ENCODE assay signal across 21 cellular contexts in the genomic region with DNA sequence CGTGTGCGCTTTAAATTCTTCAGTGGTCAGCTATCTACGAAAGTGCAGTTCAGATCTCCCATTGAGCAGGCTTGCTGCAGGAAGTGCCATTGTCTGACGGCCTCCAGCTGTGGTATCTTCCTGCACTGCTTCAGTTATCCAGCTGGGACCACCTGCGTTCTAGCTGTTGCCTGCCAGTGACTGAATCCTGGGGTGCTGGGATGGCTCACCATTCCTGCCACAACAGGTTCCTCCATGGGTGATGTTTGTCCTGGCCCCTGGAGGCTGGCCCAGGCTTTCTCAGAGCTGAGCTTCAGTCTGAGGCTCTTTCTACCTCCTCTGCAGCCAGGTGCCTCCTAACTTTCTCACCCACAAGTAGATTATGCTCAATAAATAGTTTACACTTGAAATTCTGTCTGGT.
DNase-seq lines count a peak whose midpoint lies in the region; ATAC-seq and TF ChIP-seq lines count a peak whose summit lies in the region.
"Had no signal": no experiment of that assay in that cellular context is flagged by ENCODE, and none has a peak within 500 bp of the region (broad histone marks: within the 10 kb centered on the region; RNA-seq: fewer than 3 reads in every experiment).

No MANE protein-coding gene starts in this region.

- H3K36me3 ChIP-seq in testis (ENCODE audit: low read depth, missing control alignments) = no peaks in the 10 kb centered on the region
- no peaks in the 10 kb centered on the region for H3K36me3 ChIP-seq in suprapubic skin
- H3K36me3 ChIP-seq: BE2C, HAP-1, Peyer's patch had no signal

- TF ChIP-seq CTCF in testis (IDR thresholded peaks at IDR 0.05) (no peak), suprapubic skin (IDR thresholded peaks at IDR 0.05) (no peak)

- 32 to 57% methylated on average over 5 of the region's 5 CpGs for WGBS in testis, 2 donors
- 84% methylated on average over 5 of the region's 5 CpGs for WGBS in suprapubic skin

- TF ChIP-seq EP300 in suprapubic skin (IDR thresholded peaks at IDR 0.05) = no peak

- TF ChIP-seq POLR2A in testis (IDR thresholded peaks at IDR 0.05) (no peak), suprapubic skin (IDR thresholded peaks at IDR 0.05) (no peak)

- H3K4me3 Mint-ChIP-seq in activated naive CD8-positive, alpha-beta T cell treated with anti-CD3 and anti-CD28 coated beads, Interleukin-2, amount 50 U/mL, for 24 hours = no peak overlapping the region
- H3K4me3 Mint-ChIP-seq: CD4-positive, CD25-positive, alpha-beta regulatory T cell had no signal

- H3K27me3 ChIP-seq in testis (no peaks in the 10 kb centered on the region), suprapubic skin (no peaks in the 10 kb centered on the region)
- H3K27me3 ChIP-seq: BE2C, Peyer's patch had no signal

- no peak overlapping the region for H3K27ac ChIP-seq in testis
- no peak overlapping the region for H3K27ac ChIP-seq in suprapubic skin
- H3K27ac ChIP-seq: 22Rv1, Peyer's patch had no signal

- no peaks in the 10 kb centered on the region for H3K4me1 Mint-ChIP-seq in activated naive CD8-positive, alpha-beta T cell treated with anti-CD3 and anti-CD28 coated beads, Interleukin-2, amount 50 U/mL, for 24 hours
- H3K4me1 Mint-ChIP-seq: CD4-positive, CD25-positive, alpha-beta regulatory T cell had no signal

- no peaks in the 10 kb centered on the region for H3K36me3 Mint-ChIP-seq in activated naive CD8-positive, alpha-beta T cell treated with anti-CD3 and anti-CD28 coated beads, Interleukin-2, amount 50 U/mL, for 24 hours (ENCODE audit: low read depth)
- H3K36me3 Mint-ChIP-seq: CD4-positive, CD25-positive, alpha-beta regulatory T cell had no signal

- intact Hi-C loops in testis (cut with DNase I; ENCODE audit: low total_unique reads) = no loop called here

- no peak for ATAC-seq in activated naive CD8-positive, alpha-beta T cell treated with anti-CD3 and anti-CD28 coated beads, Interleukin-2, amount 50 U/mL, for 24 hours

- H3K4me1 ChIP-seq in testis (no peaks in the 10 kb centered on the region), suprapubic skin (peaks cover 3% of the 10 kb centered on the region)
- H3K4me1 ChIP-seq: BE2C, HAP-1, Peyer's patch had no signal

- no peaks in the 10 kb centered on the region for H3K9me3 ChIP-seq in testis
- H3K9me3 ChIP-seq in suprapubic skin = no peaks in the 10 kb centered on the region
- H3K9me3 ChIP-seq: BE2C, HAP-1, Peyer's patch had no signal

- H3K9me3 Mint-ChIP-seq in activated naive CD8-positive, alpha-beta T cell treated with anti-CD3 and anti-CD28 coated beads, Interleukin-2, amount 50 U/mL, for 24 hours = no peaks in the 10 kb centered on the region

- DNase-seq in NCI-H1092 treated with DMSO at 0.1 percent for 48 hours (lab: John Stamatoyannopoulos, UW) (peak; percentile 11), NCI-H1092 (lab: John Stamatoyannopoulos, UW) (no peak), NCI-H345 treated with DMSO at 0.1 percent for 48 hours (lab: John Stamatoyannopoulos, UW; ENCODE audit: unreplicated experiment) (peak; percentile 77), islet precursor cell (peak; percentile 44), testis (peak; percentile 17), suprapubic skin (ENCODE audit: low spot score in 2 of 2) (no peak), MV-4-11 (lab: John Stamatoyannopoulos, UW) (no peak)
- no peak for DNase-seq in activated naive CD8-positive, alpha-beta T cell treated with anti-CD3 and anti-CD28 coated beads, Interleukin-2, amount 50 U/mL, for 24 hours
- DNase-seq: BE2C; CD4-positive, CD25-positive, alpha-beta regulatory T cell; DMS153; GDM1; IMR-90; MM.1S; NCI-H1930; NCI-H2171 treated with DMSO at 0.1 percent for 48 hours; NCI-H748 treated with DMSO at 0.1 percent for 48 hours; NK-92 treated with Interleukin-12 subunit alpha and Interleukin-12 subunit beta, amount 100 ng/mL, for 24 hours; Peyer's patch had no signal

- peaks cover 8% of the 10 kb centered on the region for H3K27me3 Mint-ChIP-seq in activated naive CD8-positive, alpha-beta T cell treated with anti-CD3 and anti-CD28 coated beads, Interleukin-2, amount 50 U/mL, for 24 hours
- H3K27me3 Mint-ChIP-seq: CD4-positive, CD25-positive, alpha-beta regulatory T cell had no signal

- no peak overlapping the region for H3K27ac Mint-ChIP-seq in activated naive CD8-positive, alpha-beta T cell treated with anti-CD3 and anti-CD28 coated beads, Interleukin-2, amount 50 U/mL, for 24 hours
- H3K27ac Mint-ChIP-seq: CD4-positive, CD25-positive, alpha-beta regulatory T cell had no signal

- H3K4me3 ChIP-seq in testis (no peak overlapping the region), suprapubic skin (no peak overlapping the region)
- H3K4me3 ChIP-seq: HAP-1, Peyer's patch had no signal

Comparison
In these comparisons a context has a peak if more than half of its experiments do, and no peak if none do; other contexts are left out.
1. DNase-seq: peak in NCI-H1092 treated with DMSO at 0.1 percent for 48 hours (single experiment), NCI-H345 treated with DMSO at 0.1 percent for 48 hours (single experiment), islet precursor cell (single experiment) and testis (single experiment); none in NCI-H1092 (single experiment), activated naive CD8-positive, alpha-beta T cell treated with anti-CD3 and anti-CD28 coated beads, Interleukin-2, amount 50 U/mL, for 24 hours (single experiment), suprapubic skin (0 of 2) and MV-4-11 (single experiment).